8 cellular contexts compared by ENCODE assay signal in the genomic region with DNA sequence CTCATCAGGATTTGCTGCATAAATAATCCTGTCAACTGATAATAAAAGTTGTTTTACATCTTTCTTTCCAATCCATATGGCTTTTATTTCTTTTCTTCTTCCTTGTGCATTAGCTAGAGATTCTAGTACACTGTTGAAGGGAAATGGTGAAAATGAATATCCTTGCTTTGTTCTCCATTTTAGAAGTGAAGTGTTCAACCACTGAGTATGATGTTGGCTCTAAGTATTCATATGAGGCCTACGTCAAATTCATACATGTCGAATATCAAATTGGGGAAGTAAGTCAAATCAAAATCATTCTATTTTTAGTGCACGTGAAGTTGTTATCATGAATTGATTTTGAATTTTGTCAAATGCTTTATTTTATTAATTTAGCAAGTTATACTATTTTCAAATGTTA. TPM values are rescaled to one million over a fixed set of nuclear protein-coding genes. Genes with fewer than 3 reads are reported as not detected.
"Had no signal": no experiment of that assay in that cellular context is flagged by ENCODE, and none has a peak within 500 bp of the region (broad histone marks: within the 10 kb centered on the region; RNA-seq: fewer than 3 reads in every experiment).

No MANE protein-coding gene starts in this region.

- FAIRE-seq: HTR-8/SVneo, K562 had no signal

- H3K27ac Mint-ChIP-seq: HFFc6 had no signal

- H3K27ac ChIP-seq: GM23248 had no signal

- H3K36me3 ChIP-seq: HAP-1 had no signal

- H2AFZ ChIP-seq: GM23248 had no signal

- H3K9me3 ChIP-seq: HAP-1 had no signal

- H3K4me3 ChIP-seq: GM23248, HAP-1, K562 had no signal

- ATAC-seq: K562 had no signal

- H3K4me3 Mint-ChIP-seq: HFFc6 had no signal

- H3K9ac ChIP-seq: GM23248 had no signal

- DNase-seq: GM23248, GOT3, HFFc6 had no signal

RNA-seq across cellular contexts. Expression of gene ACKR3, which starts 7.8 kb away (rescaled TPM):
- total RNA-seq: HT-29, IMR-90 had no signal
- polyA plus RNA-seq: IMR-90, K562 had no signal
